In the genomic region with DNA sequence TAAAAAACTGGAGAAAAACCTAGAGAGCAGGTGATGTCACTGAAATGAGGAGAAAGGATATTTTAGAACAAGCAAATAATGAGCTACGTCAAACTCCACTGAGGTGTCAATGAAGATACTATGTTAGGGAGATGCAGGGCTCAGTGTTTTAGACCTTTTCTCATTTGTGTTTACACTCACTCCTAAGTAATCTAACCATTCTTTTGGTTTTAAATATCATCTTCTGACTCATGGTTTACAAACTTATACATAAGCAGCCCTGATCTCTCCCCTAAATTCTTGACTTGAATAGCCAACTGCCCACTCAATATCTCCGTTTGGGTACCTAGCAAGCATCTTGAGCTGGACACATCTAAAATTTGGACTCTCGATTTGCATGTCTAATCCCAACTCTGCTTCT, we compare ENCODE assay signal across 31 cellular contexts.
"Had no signal": no experiment of that assay in that cellular context is flagged by ENCODE, and none has a peak within 500 bp of the region (broad histone marks: within the 10 kb centered on the region; RNA-seq: fewer than 3 reads in every experiment).

No MANE protein-coding gene starts in this region.

- H3K9me3 ChIP-seq: adrenal gland, body of pancreas had no signal

- H3K27ac ChIP-seq: adrenal gland, ascending aorta, body of pancreas, brain microvascular endothelial cell, breast epithelium, cardiac muscle cell had no signal

- H3K27me3 ChIP-seq: adrenal gland, ascending aorta, body of pancreas, brain microvascular endothelial cell, breast epithelium, cardiac muscle cell had no signal

- H3K4me3 ChIP-seq: adrenal gland, ascending aorta, body of pancreas, breast epithelium, cardiac muscle cell had no signal

- H3K4me1 ChIP-seq: adrenal gland, ascending aorta, body of pancreas, breast epithelium had no signal

- ATAC-seq: activated naive CD4-positive, alpha-beta T cell treated with anti-CD3 and anti-CD28 coated beads, Interleukin-2, amount 50 U/mL, for 72 hours; activated naive CD8-positive, alpha-beta T cell treated with anti-CD3 and anti-CD28 coated beads, Interleukin-2, amount 50 U/mL, for 24 hours; activated T-cell treated with anti-CD3 and anti-CD28 coated beads, Interleukin-2, amount 50 U/mL, for 4 hours; activated T-cell treated with anti-CD3 and anti-CD28 coated beads, Interleukin-2, amount 50 U/mL, for 72 hours; activated T-helper 17 cell treated with anti-CD3 and anti-CD28 coated beads, Interleukin-2, amount 50 U/mL, for 72 hours; body of pancreas had no signal

- H3K36me3 ChIP-seq: adrenal gland, ascending aorta, brain microvascular endothelial cell, breast epithelium, cardiac muscle cell had no signal

- DNase-seq: activated effector memory CD4-positive, alpha-beta T cell treated with anti-CD3 and anti-CD28 coated beads, Interleukin-2, amount 50 U/mL, for 16 hours; activated effector memory CD4-positive, alpha-beta T cell treated with Interleukin-2 at 50 U/mL for 16 hours; activated gamma-delta T cell; activated gamma-delta T cell treated with Interleukin-2 at 50 U/mL for 16 hours; activated naive CD4-positive, alpha-beta T cell; activated naive CD4-positive, alpha-beta T cell treated with anti-CD3 and anti-CD28 coated beads for 36 hours; activated naive CD4-positive, alpha-beta T cell treated with anti-CD3 and anti-CD28 coated beads, Interleukin-2, amount 10 ng/mL, durations not matched to agents 7 days and 5 days; activated naive CD4-positive, alpha-beta T cell treated with anti-CD3 and anti-CD28 coated beads, Interleukin-2, amount 50 U/mL, for 16 hours; activated naive CD4-positive, alpha-beta T cell treated with Interleukin-2 at 50 U/mL for 16 hours; activated naive CD8-positive, alpha-beta T cell treated with anti-CD3 and anti-CD28 coated beads for 36 hours; activated naive CD8-positive, alpha-beta T cell treated with anti-CD3 and anti-CD28 coated beads, Interleukin-2, amount 10 ng/mL, durations not matched to agents 7 days and 5 days; activated naive CD8-positive, alpha-beta T cell treated with anti-CD3 and anti-CD28 coated beads, Interleukin-2, amount 50 U/mL, for 24 hours; activated T-cell treated with anti-CD3 and anti-CD28 coated beads, Interleukin-2, amount 50 U/mL, for 24 hours; activated T-cell treated with anti-CD3 and anti-CD28 coated beads, Interleukin-2, amount 50 U/mL, for 4 hours; activated T-cell treated with anti-CD3 and anti-CD28 coated beads, Interleukin-2, amount 50 U/mL, for 48 hours; activated T-cell treated with anti-CD3 and anti-CD28 coated beads, Interleukin-2, amount 50 U/mL, for 72 hours; adrenal gland; amniotic stem cell; amygdala; anterior cingulate cortex; aorta; body of pancreas; brain microvascular endothelial cell; caudate nucleus; central memory CD4-positive, alpha-beta T cell; cerebellar nuclear complex had no signal
